Comparison of ENCODE assay signal across 10 cellular contexts in genomic region chr2:218944759-218945404, GRCh38. TPM values are rescaled to one million over a fixed set of nuclear protein-coding genes. Genes with fewer than 3 reads are reported as not detected.
"Had no signal": no experiment of that assay in that cellular context is flagged by ENCODE, and none has a peak within 500 bp of the region (broad histone marks: within the 10 kb centered on the region; RNA-seq: fewer than 3 reads in every experiment).

No MANE protein-coding gene starts in this region.

- DNase-seq: H9, HCEC 1CT, HFFc6 had no signal

- H3K27ac ChIP-seq: HL-60 had no signal

- H2AFZ ChIP-seq: GM23338 had no signal

- ATAC-seq: GM23338, HepG2 had no signal

- H3K4me3 ChIP-seq: GM23338 had no signal

- FAIRE-seq: H1, H54, HepG2 had no signal

- H3K4me2 ChIP-seq: GM23338 had no signal

RNA-seq across cellular contexts. Expression of gene CDK5R2, which starts 14.6 kb away (rescaled TPM):
- total RNA-seq: H1, HepG2 had no signal
- polyA plus RNA-seq: GM23338, HepG2, IgD-negative memory B cell had no signal

RNA-seq across cellular contexts. Expression of gene FEV, which starts 40.1 kb away (rescaled TPM):
- total RNA-seq: GM23338, H1, H9, HepG2, HFFc6, HT1080 had no signal
- polyA plus RNA-seq: GM23338, H1, HepG2, IgD-negative memory B cell had no signal

RNA-seq across cellular contexts. Expression of gene CRYBA2, which starts 48.3 kb away (rescaled TPM):
- total RNA-seq: GM23338, H1, H9, HepG2, HFFc6, HT1080 had no signal
- polyA plus RNA-seq: GM23338, H1, HepG2, IgD-negative memory B cell had no signal
